ENCODE assay signal across 9 cellular contexts in the genomic region with DNA sequence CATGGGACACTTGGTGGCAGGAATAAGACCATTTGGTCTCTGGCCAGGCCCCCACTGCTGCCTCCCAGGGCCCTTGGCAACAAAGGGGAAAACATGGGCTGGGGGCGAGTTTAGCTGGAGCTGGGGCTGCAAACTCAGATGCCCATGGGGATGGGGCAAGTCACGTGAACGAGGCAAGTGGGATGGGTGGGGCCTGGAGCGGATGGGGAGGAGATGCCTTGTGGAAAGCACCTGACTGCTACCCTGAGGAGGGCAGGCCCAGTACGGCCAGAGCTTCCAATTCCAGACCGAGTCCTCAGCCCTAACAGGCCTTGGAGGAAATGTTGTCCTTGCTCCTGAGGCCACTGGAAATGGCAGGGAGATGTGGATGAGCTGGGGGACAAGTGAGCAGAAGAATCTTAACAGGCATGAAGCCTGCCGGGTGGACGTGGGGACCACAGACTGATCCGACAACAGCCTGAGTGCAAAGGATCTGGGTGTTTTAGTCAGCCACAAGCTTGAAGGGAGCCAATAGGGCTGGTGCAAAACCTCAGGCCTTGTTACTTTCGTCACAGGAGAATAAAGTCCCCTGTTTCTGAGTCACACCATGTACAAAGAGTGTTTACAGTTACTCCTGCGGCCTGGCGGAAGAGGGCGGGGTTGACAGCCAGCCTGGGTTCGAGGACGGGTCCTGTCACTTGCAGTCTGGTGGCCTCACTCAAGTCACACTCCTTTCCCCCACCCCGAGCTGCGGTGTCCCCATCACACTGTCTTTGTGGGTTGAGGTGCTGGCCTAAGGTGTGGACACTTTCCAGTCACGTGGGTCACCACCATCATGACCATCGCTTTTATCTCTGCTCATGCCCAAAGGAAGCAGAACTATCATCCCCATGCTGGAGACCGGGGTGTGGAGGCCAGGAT. TPM values are rescaled to one million over a fixed set of nuclear protein-coding genes. Genes with fewer than 3 reads are reported as not detected.
DNase-seq lines count a peak whose midpoint lies in the region; ATAC-seq and TF ChIP-seq lines count a peak whose summit lies in the region.
"Had no signal": no experiment of that assay in that cellular context is flagged by ENCODE, and none has a peak within 500 bp of the region (broad histone marks: within the 10 kb centered on the region; RNA-seq: fewer than 3 reads in every experiment).

No MANE protein-coding gene starts in this region.

- peak; percentile 33 for DNase-seq in COLO829 (ENCODE audit: low spot score)
- DNase-seq in T-helper 9 cell = peak; percentile 66
- peak; percentile 29 for DNase-seq in amniotic epithelial cell (ENCODE audit: low read depth)
- DNase-seq in psoas muscle = peak in 1 of 2 donors; percentile 60
- no peak for DNase-seq in trophoblast cell

- intact Hi-C loops in psoas muscle (cut with DNase I) = no loop called here

- no peaks in the 10 kb centered on the region for H3K9me3 ChIP-seq in psoas muscle
- H3K9me3 ChIP-seq in trophoblast cell (ENCODE audit: insufficient read depth, low read depth, low read length) = no peaks in the 10 kb centered on the region

- no peak overlapping the region for H2AFZ ChIP-seq in trophoblast cell (ENCODE audit: insufficient read depth, low read length, poor library complexity)

- WGBS in psoas muscle, 3 donors = 89 to 90% (median 90%) methylated on average over 20 of the region's 20 CpGs
- WGBS in trophoblast cell (ENCODE audit: extremely low coverage, insufficient coverage, insufficient read length) = no CpG with 5 or more reads among the region's 20 CpGs

- H3K79me1 ChIP-seq in trophoblast cell (ENCODE audit: low read length) = no peaks in the 10 kb centered on the region

- H2BK120ac ChIP-seq in trophoblast cell (ENCODE audit: insufficient read depth, low read length, poor library complexity) = no peak overlapping the region

- no peak overlapping the region for H3K9ac ChIP-seq in trophoblast cell (ENCODE audit: low read length)

- H3K14ac ChIP-seq in trophoblast cell (ENCODE audit: low read length) = no peak overlapping the region

- no peak overlapping the region for H4K91ac ChIP-seq in trophoblast cell (ENCODE audit: low read depth, low read length)

- H3K4ac ChIP-seq in trophoblast cell (ENCODE audit: low read depth, low read length) = no peak overlapping the region

- ATAC-seq in psoas muscle (peak in 3 of 4 donors; percentile 13 to 27 (median 27)), HG03175 (IDR thresholded peaks at IDR 0.05; ENCODE audit: unreplicated experiment) (no peak), HG03135 (IDR thresholded peaks at IDR 0.05; ENCODE audit: unreplicated experiment) (no peak), HG03045 (IDR thresholded peaks at IDR 0.05; ENCODE audit: unreplicated experiment) (no peak)

- H3K4me1 ChIP-seq in psoas muscle (no peaks in the 10 kb centered on the region), trophoblast cell (ENCODE audit: control insufficient read depth in 1 of 2, insufficient read depth in 2 of 2, low read length in 2 of 2) (peaks cover 7 to 11% of the 10 kb centered on the region in 2 experiments)

- no peak overlapping the region for H2BK5ac ChIP-seq in trophoblast cell (ENCODE audit: low read depth, low read length, poor library complexity)

- no peak overlapping the region for H3K18ac ChIP-seq in trophoblast cell (ENCODE audit: low read length)

- no peak overlapping the region for H3K4me2 ChIP-seq in trophoblast cell (ENCODE audit: low read length)

- H3K27me3 ChIP-seq in psoas muscle (ENCODE audit: insufficient read depth in 3 of 3, low read length in 2 of 3) (peaks cover 0 to 4% (median 0%) of the 10 kb centered on the region in 3 donors), trophoblast cell (ENCODE audit: insufficient read depth, low read length) (no peaks in the 10 kb centered on the region)

- H3K36me3 ChIP-seq in psoas muscle (ENCODE audit: insufficient read depth in 1 of 2, low read depth in 1 of 2) (no peaks in the 10 kb centered on the region), trophoblast cell (ENCODE audit: control insufficient read depth in 1 of 2, insufficient read depth in 2 of 2, low read length in 2 of 2) (no peaks in the 10 kb centered on the region)

- no peak overlapping the region for H2AK5ac ChIP-seq in trophoblast cell (ENCODE audit: low read length)

- H3K23ac ChIP-seq in trophoblast cell (ENCODE audit: low read length) = no peak overlapping the region

- H3K4me3 ChIP-seq in psoas muscle (no peak overlapping the region), trophoblast cell (ENCODE audit: low read depth, low read length) (no peak overlapping the region)

- no peak overlapping the region for H2BK12ac ChIP-seq in trophoblast cell (ENCODE audit: low read length)

- no peak overlapping the region for H4K8ac ChIP-seq in trophoblast cell (ENCODE audit: low read depth, low read length)

- no peak overlapping the region for H4K12ac ChIP-seq in trophoblast cell (ENCODE audit: low read depth, low read length)

- no peak overlapping the region for H3K27ac ChIP-seq in psoas muscle
- no peak overlapping the region for H3K27ac ChIP-seq in trophoblast cell (ENCODE audit: low read depth, low read length)
- H3K27ac ChIP-seq: epithelial cell of prostate had no signal

- H3K79me2 ChIP-seq in trophoblast cell (ENCODE audit: control insufficient read depth, insufficient read depth, low read length, poor library complexity) = no peaks in the 10 kb centered on the region

- no peak for TF ChIP-seq CTCF in psoas muscle (IDR thresholded peaks at IDR 0.05)

RNA-seq across cellular contexts. Expression of gene RUNX3, which starts 19.1 kb away (rescaled TPM):
- under 1 TPM; 0.28 to 0.59 (median 0.58) TPM for total RNA-seq in psoas muscle
- under 1 TPM; 0.16 to 0.20 (median 0.18) TPM for polyA plus RNA-seq in psoas muscle
- 0.03 and 0.11 TPM in 2 replicates for polyA plus RNA-seq in trophoblast cell (2013)

Comparison
In these comparisons a context has a peak if more than half of its experiments do, and no peak if none do; other contexts are left out.
1. DNase-seq: peak in COLO829 (single experiment), T-helper 9 cell (single experiment) and amniotic epithelial cell (single experiment); none in trophoblast cell (0 of 2).
2. ATAC-seq: peak in psoas muscle (3 of 4); none in HG03175 (single experiment), HG03135 (single experiment) and HG03045 (single experiment).